16 cellular contexts compared by ENCODE assay signal in the genomic region with DNA sequence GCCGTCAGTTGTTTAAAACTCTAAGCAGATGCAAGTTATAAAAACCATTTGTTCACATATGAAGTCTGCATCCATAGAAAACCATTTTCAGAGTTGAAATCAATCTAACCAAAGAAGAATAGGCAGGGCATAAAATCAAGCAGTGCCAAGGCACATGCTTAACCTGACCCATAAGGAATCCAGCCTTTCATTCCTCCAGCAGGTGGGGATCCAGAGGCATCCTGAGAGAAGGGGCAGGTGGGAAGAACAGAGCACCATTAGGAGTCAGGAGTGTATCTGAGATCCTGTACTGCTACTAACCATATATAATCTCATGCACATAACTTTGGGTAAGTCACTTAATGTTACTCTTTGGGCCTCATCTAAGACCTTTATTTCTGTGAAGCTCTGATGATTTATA.
"Had no signal": no experiment of that assay in that cellular context is flagged by ENCODE, and none has a peak within 500 bp of the region (broad histone marks: within the 10 kb centered on the region; RNA-seq: fewer than 3 reads in every experiment).

No MANE protein-coding gene starts in this region.

- H3K4me3 ChIP-seq: left ventricle myocardium inferior, upper lobe of left lung had no signal

- H3K27ac ChIP-seq: left ventricle myocardium inferior, upper lobe of left lung had no signal

- FAIRE-seq: islet of Langerhans had no signal

- H3K27ac Mint-ChIP-seq: activated naive CD4-positive, alpha-beta T cell treated with anti-CD3 and anti-CD28 coated beads, Interleukin-2, amount 50 U/mL, for 72 hours; nephron; T-helper 17 cell had no signal

- H3K4me3 Mint-ChIP-seq: brain; central memory CD8-positive, alpha-beta T cell; nephron; T-helper 17 cell had no signal

- H3K9me3 Mint-ChIP-seq: activated naive CD4-positive, alpha-beta T cell treated with anti-CD3 and anti-CD28 coated beads, Interleukin-2, amount 50 U/mL, for 72 hours; central memory CD8-positive, alpha-beta T cell; nephron had no signal

- H3K36me3 ChIP-seq: left ventricle myocardium inferior, upper lobe of left lung had no signal

- H3K4me1 ChIP-seq: left ventricle myocardium inferior, upper lobe of left lung had no signal

- H3K9me3 ChIP-seq: left ventricle myocardium inferior, upper lobe of left lung had no signal

- H3K27me3 Mint-ChIP-seq: central memory CD8-positive, alpha-beta T cell had no signal

- ATAC-seq: activated naive CD4-positive, alpha-beta T cell treated with anti-CD3 and anti-CD28 coated beads, Interleukin-2, amount 50 U/mL, for 72 hours; esophagus mucosa; stimulated activated naive CD8-positive, alpha-beta T cell treated with anti-CD3 and anti-CD28 coated beads, Interleukin-15, Interleukin-2, amounts not matched to agents 100 U/mL and 50 U/mL, for 24 hours; T-helper 17 cell had no signal

- DNase-seq: activated CD4-positive, alpha-beta T cell treated with anti-CD3 and anti-CD28 coated beads, Interleukin-2, amount 50 U/mL, for 1 hour; amniotic stem cell; glutamatergic neuron; left ventricle myocardium inferior; mesenchymal stem cell; stimulated activated CD4-positive, alpha-beta T cell treated with anti-CD3 and anti-CD28 coated beads, Interleukin-4, amount 100 ng/mL, for 1 hour; stimulated activated CD8-positive, alpha-beta memory T cell treated with anti-CD3 and anti-CD28 coated beads, Interleukin-4, amount 100 ng/mL, for 48 hours; stimulated activated naive CD8-positive, alpha-beta T cell treated with anti-CD3 and anti-CD28 coated beads, Interleukin-15, Interleukin-2, amounts not matched to agents 100 U/mL and 50 U/mL, for 24 hours; T-helper 17 cell; upper lobe of left lung had no signal

- H3K36me3 Mint-ChIP-seq: activated naive CD4-positive, alpha-beta T cell treated with anti-CD3 and anti-CD28 coated beads, Interleukin-2, amount 50 U/mL, for 72 hours; brain had no signal

- H3K4me1 Mint-ChIP-seq: central memory CD8-positive, alpha-beta T cell; nephron; T-helper 17 cell had no signal

- H3K27me3 ChIP-seq: upper lobe of left lung had no signal
